In genomic region chr11:3223932-3224729, GRCh38 we compare ENCODE assay signal across 1 cellular context.
TF ChIP-seq lines count a peak whose summit lies in the region.

No MANE protein-coding gene starts in this region.

TF ChIP-seq in IMR-90, 13 proteins besides CTCF, POLR2A, EP300 and RAD21:
- TF ChIP-seq NFE2L2 (IDR thresholded peaks at IDR 0.05; ENCODE audit: low read depth, low read length) (no peak), SMC3 (IDR thresholded peaks at IDR 0.05; ENCODE audit: low read depth, low read length) (no peak)
